In genomic region chrX:47217852-47218279, GRCh38 we compare ENCODE assay signal across 8 cellular contexts. TPM values are rescaled to one million over a fixed set of nuclear protein-coding genes. Genes with fewer than 3 reads are reported as not detected.
DNase-seq lines count a peak whose midpoint lies in the region; ATAC-seq lines count a peak whose summit lies in the region.

No MANE protein-coding gene starts in this region.

- H3K9me3 ChIP-seq in esophagus (ENCODE audit: control insufficient read depth in 2 of 2, insufficient read depth in 1 of 2, low read depth in 1 of 2, low read length in 1 of 2) (no peaks in the 10 kb centered on the region), mucosa of stomach (ENCODE audit: control insufficient read depth, low read length) (no peaks in the 10 kb centered on the region)

- peak overlapping the region; percentile 96 to 99 (median 98) for H3K27ac Mint-ChIP-seq in IgD-negative memory B cell

- H3K9me3 Mint-ChIP-seq in IgD-negative memory B cell: no peaks in the 10 kb centered on the region
- H3K9me3 Mint-ChIP-seq in activated T-cell treated with anti-CD3 and anti-CD28 coated beads, Interleukin-2, amount 50 U/mL, for 4 hours: no peaks in the 10 kb centered on the region

- peaks cover 0 to 13% of the 10 kb centered on the region in 2 donors for H3K4me1 ChIP-seq in esophagus (ENCODE audit: control insufficient read depth in 2 of 2, insufficient read depth in 2 of 2, low read length in 1 of 2)
- H3K4me1 ChIP-seq in mucosa of stomach (ENCODE audit: control insufficient read depth, insufficient read depth, low read length): peaks cover 20% of the 10 kb centered on the region

- WGBS in esophagus, 2 donors: 0 to 2% methylated on average over 31 of the region's 31 CpGs

- peak overlapping the region; percentile 96 to 97 for H3K27ac ChIP-seq in esophagus (ENCODE audit: low read depth in 2 of 2, low read length in 1 of 2)

- peak overlapping the region; percentile 73 to 93 for H3K4me3 ChIP-seq in esophagus (ENCODE audit: low read depth in 1 of 2, low read length in 2 of 2)
- peak overlapping the region; percentile 72 for H3K4me3 ChIP-seq in mucosa of stomach (ENCODE audit: low read length)

- peaks cover 9 to 23% of the 10 kb centered on the region in 2 donors for H3K36me3 ChIP-seq in esophagus (ENCODE audit: control insufficient read depth in 2 of 2, insufficient read depth in 2 of 2, low read length in 1 of 2)
- peaks cover 7% of the 10 kb centered on the region for H3K36me3 ChIP-seq in mucosa of stomach (ENCODE audit: control insufficient read depth, insufficient read depth, low read length)

- DNase-seq in DMS 273 treated with DMSO at 0.1 percent for 48 hours (lab: John Stamatoyannopoulos, UW) (peak; percentile 100), OCI-M2 (lab: John Stamatoyannopoulos, UW; ENCODE audit: unreplicated experiment) (peak; percentile 96)
- peak; percentile 97 for DNase-seq in activated T-cell treated with anti-CD3 and anti-CD28 coated beads, Interleukin-2, amount 50 U/mL, for 4 hours
- DNase-seq in stimulated activated CD8-positive, alpha-beta memory T cell treated with anti-CD3 and anti-CD28 coated beads, Interleukin-4, amount 100 ng/mL, for 48 hours: peak; percentile 94

- peak overlapping the region; percentile 88 for H3K9ac ChIP-seq in mucosa of stomach (ENCODE audit: low read length)

- H3K27me3 ChIP-seq in esophagus (ENCODE audit: control insufficient read depth in 1 of 2, insufficient read depth in 2 of 2, low read length in 2 of 2) (no peaks in the 10 kb centered on the region), mucosa of stomach (ENCODE audit: control insufficient read depth, insufficient read depth, low read length) (no peaks in the 10 kb centered on the region)

- peaks cover 22 to 30% (median 25%) of the 10 kb centered on the region in 3 donors for H3K4me1 Mint-ChIP-seq in IgD-negative memory B cell
- H3K4me1 Mint-ChIP-seq in activated T-cell treated with anti-CD3 and anti-CD28 coated beads, Interleukin-2, amount 50 U/mL, for 4 hours (ENCODE audit: low read depth): peaks cover 44% of the 10 kb centered on the region

- H3K27me3 Mint-ChIP-seq in IgD-negative memory B cell: no peaks in the 10 kb centered on the region
- no peaks in the 10 kb centered on the region for H3K27me3 Mint-ChIP-seq in activated T-cell treated with anti-CD3 and anti-CD28 coated beads, Interleukin-2, amount 50 U/mL, for 4 hours (ENCODE audit: low read depth)

- H3K4me3 Mint-ChIP-seq in IgD-negative memory B cell: peak overlapping the region; percentile 89 to 98 (median 96)
- peak overlapping the region; percentile 91 for H3K4me3 Mint-ChIP-seq in activated T-cell treated with anti-CD3 and anti-CD28 coated beads, Interleukin-2, amount 50 U/mL, for 4 hours

- ATAC-seq in GM21576 (IDR thresholded peaks at IDR 0.05; ENCODE audit: unreplicated experiment): peak; percentile 86
- ATAC-seq in activated T-cell treated with anti-CD3 and anti-CD28 coated beads, Interleukin-2, amount 50 U/mL, for 4 hours: peak; percentile 83 to 85

- peaks cover 14% of the 10 kb centered on the region for H3K36me3 Mint-ChIP-seq in IgD-negative memory B cell
- peaks cover 23% of the 10 kb centered on the region for H3K36me3 Mint-ChIP-seq in activated T-cell treated with anti-CD3 and anti-CD28 coated beads, Interleukin-2, amount 50 U/mL, for 4 hours (ENCODE audit: insufficient read depth)

RNA-seq across cellular contexts. Expression of gene CDK16, which starts 0.6 kb away (rescaled TPM):
- polyA plus RNA-seq in IgD-negative memory B cell: 16.8 TPM
- total RNA-seq in activated T-cell treated with anti-CD3 and anti-CD28 coated beads, Interleukin-2, amount 50 U/mL, for 4 hours: 10 to 100 TPM; 45.4 to 51.4 (median 49.4) TPM
- polyA plus RNA-seq in esophagus: 10 to 100 TPM; 47.5 to 59.8 TPM

RNA-seq across cellular contexts. Expression of gene USP11, which starts 14.9 kb away (rescaled TPM):
- polyA plus RNA-seq in IgD-negative memory B cell (68.6 TPM), esophagus (10 to 100 TPM; 11.3 to 13.6 TPM)
- 10 to 100 TPM; 13.5 to 18.8 (median 16.0) TPM for total RNA-seq in activated T-cell treated with anti-CD3 and anti-CD28 coated beads, Interleukin-2, amount 50 U/mL, for 4 hours

RNA-seq across cellular contexts. Expression of gene UBA1, which starts 24.2 kb away (rescaled TPM):
- polyA plus RNA-seq in IgD-negative memory B cell: 190 TPM
- 100 to 1,000 TPM; 236 to 281 (median 254) TPM for total RNA-seq in activated T-cell treated with anti-CD3 and anti-CD28 coated beads, Interleukin-2, amount 50 U/mL, for 4 hours
- polyA plus RNA-seq in esophagus: 100 to 1,000 TPM; 111 to 126 TPM

Comparison
In these comparisons a context has a peak if more than half of its experiments do, and no peak if none do; other contexts are left out.
1. Peak in every context shown above with its lines: DNase-seq, ATAC-seq, H3K4me3 ChIP-seq and H3K27ac ChIP-seq.